12 cellular contexts compared by ENCODE assay signal in the genomic region with DNA sequence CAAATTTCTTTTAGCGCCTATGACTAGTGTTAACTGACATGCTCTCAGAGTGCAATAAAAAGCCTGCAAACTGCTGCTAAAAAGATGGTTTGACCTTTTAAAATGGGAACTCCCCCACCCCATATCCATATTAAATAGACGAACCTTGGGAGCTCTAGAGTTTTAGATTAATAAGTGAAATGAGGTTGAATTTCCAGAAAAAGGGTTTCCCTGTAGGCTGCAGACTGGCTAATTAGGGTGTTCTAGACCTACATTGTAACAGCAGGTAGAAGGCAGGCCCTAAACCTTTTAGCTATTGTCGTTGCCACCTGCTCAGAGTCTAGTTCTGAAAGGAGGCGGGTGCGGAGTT. TPM values are rescaled to one million over a fixed set of nuclear protein-coding genes. Genes with fewer than 3 reads are reported as not detected.
DNase-seq lines count a peak whose midpoint lies in the region; ATAC-seq and TF ChIP-seq lines count a peak whose summit lies in the region.
"Had no signal": no experiment of that assay in that cellular context is flagged by ENCODE, and none has a peak within 500 bp of the region (broad histone marks: within the 10 kb centered on the region; RNA-seq: fewer than 3 reads in every experiment).

No MANE protein-coding gene starts in this region.

- peaks cover 0 to 18% (median 13%) of the 10 kb centered on the region in 3 donors for H3K4me1 Mint-ChIP-seq in IgD-negative memory B cell

- peaks cover 15 to 20% (median 16%) of the 10 kb centered on the region in 3 donors for H3K4me1 ChIP-seq in skeletal muscle tissue (ENCODE audit: control insufficient read depth in 3 of 3, insufficient read depth in 3 of 3, low read length in 3 of 3)

- no peak overlapping the region for H3K27ac ChIP-seq in skeletal muscle tissue (ENCODE audit: low read depth, low read length)
- H3K27ac ChIP-seq: 22Rv1 had no signal

- ATAC-seq in HG02885 (IDR thresholded peaks at IDR 0.05; ENCODE audit: poor library complexity, unreplicated experiment), result no peak

- peak overlapping the region; percentile 46 for H3K4me3 ChIP-seq in fibroblast of the aortic adventitia (ENCODE audit: low read depth, low read length)
- peak overlapping the region; percentile 64 to 83 (median 82) for H3K4me3 ChIP-seq in skeletal muscle tissue (ENCODE audit: low read length in 3 of 3)

- no peaks in the 10 kb centered on the region for H3K27me3 ChIP-seq in skeletal muscle tissue (ENCODE audit: control insufficient read depth in 3 of 3, insufficient read depth in 3 of 3, low read length in 3 of 3)

- H3K9me3 ChIP-seq in skeletal muscle tissue (ENCODE audit: control insufficient read depth in 3 of 3, low read length in 3 of 3), result no peaks in the 10 kb centered on the region

- peak overlapping the region; percentile 45 to 76 (median 67) for H3K9ac ChIP-seq in skeletal muscle tissue (ENCODE audit: low read depth in 1 of 3, low read length in 3 of 3)

- DNase-seq in NCI-H2171 treated with DMSO at 0.1 percent for 48 hours (lab: John Stamatoyannopoulos, UW), result peak; percentile 68
- DNase-seq in NCI-H2171 (lab: John Stamatoyannopoulos, UW), result no peak
- DNase-seq in fibroblast of the aortic adventitia (ENCODE audit: low read depth), result no peak
- no peak for DNase-seq in D341Med (ENCODE audit: low spot score)
- DNase-seq in DMS114 treated with DMSO at 0.1 percent for 48 hours (lab: John Stamatoyannopoulos, UW; ENCODE audit: unreplicated experiment), result no peak
- DNase-seq: activated naive CD4-positive, alpha-beta T cell; NCI-H1092 treated with DMSO at 0.1 percent for 48 hours had no signal

- peaks cover 24% of the 10 kb centered on the region for H3K27me3 Mint-ChIP-seq in IgD-negative memory B cell

- no peaks in the 10 kb centered on the region for H3K9me3 Mint-ChIP-seq in IgD-negative memory B cell
- H3K9me3 Mint-ChIP-seq: dendritic cell treated with granulocyte-macrophage colony-stimulating factor and Interleukin-4, amounts not matched to agents 40 ng/mL and 50 ng/mL, for 4 days had no signal

- H3K36me3 ChIP-seq in skeletal muscle tissue (ENCODE audit: control insufficient read depth in 3 of 3, insufficient read depth in 3 of 3, low read length in 3 of 3), result no peaks in the 10 kb centered on the region

- TF ChIP-seq CTCF in fibroblast of the aortic adventitia (IDR thresholded peaks at IDR 0.05; ENCODE audit: insufficient read depth, low read length), result no peak

- peak overlapping the region in 3 of 4 donors; percentile 84 to 92 (median 91) for H3K4me3 Mint-ChIP-seq in IgD-negative memory B cell

- peak overlapping the region in 1 of 3 donors; percentile 80 for H3K27ac Mint-ChIP-seq in IgD-negative memory B cell
- H3K27ac Mint-ChIP-seq: dendritic cell treated with granulocyte-macrophage colony-stimulating factor and Interleukin-4, amounts not matched to agents 40 ng/mL and 50 ng/mL, for 4 days had no signal

- peaks cover 1% of the 10 kb centered on the region for H3K36me3 Mint-ChIP-seq in IgD-negative memory B cell

RNA-seq across cellular contexts. Expression of gene FAM78B, which starts 2.2 kb away (rescaled TPM):
- 0.15 TPM for polyA plus RNA-seq in IgD-negative memory B cell
- total RNA-seq in fibroblast of the aortic adventitia (ENCODE audit: low replicate concordance) (0.25 and 0.27 TPM in 2 replicates), skeletal muscle tissue (1.0 TPM)
